1 cellular context compared by ENCODE assay signal in the genomic region with DNA sequence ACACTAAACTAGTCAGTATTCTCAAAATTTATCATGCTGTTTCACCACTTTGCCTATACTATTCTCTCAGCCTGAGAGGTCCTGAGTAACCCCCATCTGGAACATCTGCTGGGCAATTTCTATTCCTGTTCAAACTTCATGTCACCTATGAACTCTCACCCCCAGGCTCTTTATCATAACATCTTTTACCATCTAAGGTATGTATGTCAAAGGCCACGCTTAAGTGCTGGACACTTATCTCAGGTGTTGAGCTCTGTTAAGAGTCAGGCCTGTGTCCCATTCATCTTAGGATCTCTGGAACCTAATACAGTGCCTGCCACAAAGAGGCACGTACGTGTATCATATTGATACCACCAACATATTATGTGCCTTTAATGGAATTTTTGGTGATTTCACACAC.
TF ChIP-seq lines count a peak whose summit lies in the region.

No MANE protein-coding gene starts in this region.

TF ChIP-seq in IMR-90, 13 proteins besides CTCF, POLR2A, EP300 and RAD21 (continued from another document):
- no peak for TF ChIP-seq CEBPB (IDR thresholded peaks at IDR 0.05; ENCODE audit: low read depth, low read length)
- TF ChIP-seq, protein P1, sequence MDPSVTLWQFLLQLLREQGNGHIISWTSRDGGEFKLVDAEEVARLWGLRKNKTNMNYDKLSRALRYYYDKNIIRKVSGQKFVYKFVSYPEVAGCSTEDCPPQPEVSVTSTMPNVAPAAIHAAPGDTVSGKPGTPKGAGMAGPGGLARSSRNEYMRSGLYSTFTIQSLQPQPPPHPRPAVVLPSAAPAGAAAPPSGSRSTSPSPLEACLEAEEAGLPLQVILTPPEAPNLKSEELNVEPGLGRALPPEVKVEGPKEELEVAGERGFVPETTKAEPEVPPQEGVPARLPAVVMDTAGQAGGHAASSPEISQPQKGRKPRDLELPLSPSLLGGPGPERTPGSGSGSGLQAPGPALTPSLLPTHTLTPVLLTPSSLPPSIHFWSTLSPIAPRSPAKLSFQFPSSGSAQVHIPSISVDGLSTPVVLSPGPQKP (IDR thresholded peaks at IDR 0.05; ENCODE audit: borderline replicate concordance, low read depth, low read length), result no peak
- TF ChIP-seq RFX5 (IDR thresholded peaks at IDR 0.05; ENCODE audit: low read depth, low read length), result no peak
- no peak for TF ChIP-seq SMC3 (IDR thresholded peaks at IDR 0.05; ENCODE audit: low read depth, low read length)
- TF ChIP-seq MAZ (IDR thresholded peaks at IDR 0.05; ENCODE audit: borderline replicate concordance, low read depth, low read length), result no peak
- TF ChIP-seq, protein P2, sequence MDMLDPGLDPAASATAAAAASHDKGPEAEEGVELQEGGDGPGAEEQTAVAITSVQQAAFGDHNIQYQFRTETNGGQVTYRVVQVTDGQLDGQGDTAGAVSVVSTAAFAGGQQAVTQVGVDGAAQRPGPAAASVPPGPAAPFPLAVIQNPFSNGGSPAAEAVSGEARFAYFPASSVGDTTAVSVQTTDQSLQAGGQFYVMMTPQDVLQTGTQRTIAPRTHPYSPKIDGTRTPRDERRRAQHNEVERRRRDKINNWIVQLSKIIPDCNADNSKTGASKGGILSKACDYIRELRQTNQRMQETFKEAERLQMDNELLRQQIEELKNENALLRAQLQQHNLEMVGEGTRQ (IDR thresholded peaks at IDR 0.05; ENCODE audit: low read depth, low read length), result no peak
- no peak for TF ChIP-seq MAFK (IDR thresholded peaks at IDR 0.05; ENCODE audit: low read depth, low read length)
- TF ChIP-seq MXI1 (IDR thresholded peaks at IDR 0.05; ENCODE audit: borderline replicate concordance, low read depth, low read length), result no peak
- no peak for TF ChIP-seq RCOR1 (IDR thresholded peaks at IDR 0.05; ENCODE audit: insufficient replicate concordance, low read length)
- TF ChIP-seq FOS (IDR thresholded peaks at IDR 0.05; ENCODE audit: low read depth, low read length), result no peak
- TF ChIP-seq BHLHE40 (IDR thresholded peaks at IDR 0.05; ENCODE audit: low read depth, low read length), result no peak
